In the genomic region with DNA sequence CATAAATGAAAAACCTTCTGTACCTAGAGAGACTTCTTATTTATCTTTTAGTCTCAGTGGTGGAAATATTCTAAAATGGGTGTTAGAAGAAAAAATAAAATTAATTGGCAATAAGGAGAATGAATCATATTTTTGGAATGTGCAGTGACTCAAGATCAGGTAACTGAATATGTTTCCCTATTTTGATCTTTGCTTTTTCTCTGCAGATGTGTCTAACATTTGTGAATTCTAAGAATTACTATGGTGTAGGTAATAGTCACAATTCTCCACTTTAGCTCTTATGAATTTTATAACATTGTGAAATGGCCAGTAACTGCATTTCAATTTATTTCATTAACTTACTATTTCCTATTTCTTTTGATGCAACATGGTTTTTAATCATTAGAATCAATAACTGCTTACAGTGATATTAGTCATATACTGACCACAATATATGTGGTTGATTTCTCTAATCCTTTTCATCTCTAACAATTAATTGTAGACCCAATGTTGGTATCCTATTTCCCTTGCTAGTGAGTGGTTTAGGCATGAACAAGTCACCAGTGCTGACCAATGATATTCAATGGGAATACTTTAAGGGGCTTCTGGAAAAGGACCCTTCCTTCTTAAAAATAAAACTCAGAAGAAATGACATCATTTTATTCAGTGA, we compare ENCODE assay signal across 26 cellular contexts.
A peak's percentile ranks its signal among the peaks of the same experiment; 100 is the strongest.
DNase-seq lines count a peak whose midpoint lies in the region; ATAC-seq and TF ChIP-seq lines count a peak whose summit lies in the region.
"Had no signal": no experiment of that assay in that cellular context is flagged by ENCODE, and none has a peak within 500 bp of the region (broad histone marks: within the 10 kb centered on the region; RNA-seq: fewer than 3 reads in every experiment).

No MANE protein-coding gene starts in this region.

- dilution Hi-C loops in mammary epithelial cell (cut with HindIII; ENCODE audit: low sequenced_read_pairs): no loop called here

- TF ChIP-seq CTCF in mammary epithelial cell (conservative IDR thresholded peaks at IDR 0.05 in 1 of 2, IDR thresholded peaks at IDR 0.05 in 1 of 2; ENCODE audit: extremely low read depth in 1 of 2, insufficient read depth in 1 of 2, low read depth in 1 of 2, low read length in 2 of 2) (no peak), upper lobe of right lung (IDR thresholded peaks at IDR 0.05) (no peak)

- H3K36me3 ChIP-seq in mammary epithelial cell (ENCODE audit: insufficient read depth, low read length) (no peaks in the 10 kb centered on the region), upper lobe of right lung (no peaks in the 10 kb centered on the region)

- in situ Hi-C loops in mammary epithelial cell (cut with MboI; ENCODE audit: low sequenced_read_pairs in 2 of 2): no loop called here

- H3K4me1 ChIP-seq in mammary epithelial cell (ENCODE audit: insufficient read depth, low read length): peaks cover 7% of the 10 kb centered on the region
- no peaks in the 10 kb centered on the region for H3K4me1 ChIP-seq in upper lobe of right lung

- no peak for ATAC-seq in upper lobe of right lung
- ATAC-seq: K562 had no signal

- no peaks in the 10 kb centered on the region for H3K27me3 ChIP-seq in mammary epithelial cell (ENCODE audit: insufficient read depth, low read length)
- H3K27me3 ChIP-seq in upper lobe of right lung: no peaks in the 10 kb centered on the region

- H3K27ac ChIP-seq in mammary epithelial cell (ENCODE audit: insufficient read depth, low read depth, low read length): no peak overlapping the region
- no peak overlapping the region for H3K27ac ChIP-seq in upper lobe of right lung
- H3K27ac ChIP-seq: C4-2B, GM23248, PC-9, SK-N-MC had no signal

- CTCF ChIA-PET in mammary epithelial cell (lab: Charles Lee; ENCODE audit: low non-redundant PET): no interaction called here
- CTCF ChIA-PET in HEK293T (lab: Yijun Ruan, JAX): no interaction called here

- H3K79me2 ChIP-seq in mammary epithelial cell (ENCODE audit: insufficient read depth, low read length): no peaks in the 10 kb centered on the region

- H3K4me2 ChIP-seq in mammary epithelial cell (ENCODE audit: insufficient read depth, low read depth, low read length): peak overlapping the region; percentile 46
- H3K4me2 ChIP-seq: PC-9 had no signal

- H3K9ac ChIP-seq in mammary epithelial cell (ENCODE audit: insufficient read depth, low read length): no peak overlapping the region
- H3K9ac ChIP-seq: GM23248 had no signal

- no TSS peak for BruUV-seq in mammary epithelial cell (replicated peaks; lab: Mats Ljungman, UMichigan)

- H3K4me3 ChIP-seq in mammary epithelial cell (replicated peaks in 1 of 3; ENCODE audit: insufficient read depth in 1 of 3, low read depth in 2 of 3, low read length in 3 of 3) (no peak overlapping the region), upper lobe of right lung (no peak overlapping the region)
- H3K4me3 ChIP-seq: GM23248, K562, PC-9, SK-N-MC had no signal

- no peaks in the 10 kb centered on the region for H3K9me3 ChIP-seq in mammary epithelial cell (replicated peaks; ENCODE audit: insufficient read depth, low read length)
- H3K9me3 ChIP-seq in upper lobe of right lung: no peaks in the 10 kb centered on the region

- H2AFZ ChIP-seq in mammary epithelial cell (ENCODE audit: low read depth, low read length): no peak overlapping the region
- H2AFZ ChIP-seq: GM23248, PC-9 had no signal

- POLR2A ChIA-PET in HEK293T (lab: Yijun Ruan, JAX): no interaction called here

- H4K20me1 ChIP-seq in mammary epithelial cell (ENCODE audit: insufficient read depth, low read length): no peaks in the 10 kb centered on the region

- DNase-seq in HCEC 1CT (peak; percentile 2), M059J (ENCODE audit: low read depth) (peak; percentile 6), mammary epithelial cell (peak; percentile 37), kidney tubule cell (ENCODE audit: low spot score) (peak; percentile 19), upper lobe of right lung (no peak), HEK293T (ENCODE audit: extremely low spot score) (no peak)
- no peak for DNase-seq in stimulated activated naive CD4-positive, alpha-beta T cell (lab: John Stamatoyannopoulos, UW)
- DNase-seq: CD8-positive, alpha-beta memory T cell; DMS79 treated with DMSO at 0.1 percent for 48 hours; GM23248; H7; Kasumi-1; NCI-H1048; NCI-H1417; NCI-H1694; NCI-H2029 treated with DMSO at 0.1 percent for 48 hours; NCI-H446 treated with DMSO at 0.1 percent for 48 hours; NCI-H526; NCI-H82; NK-92 treated with Interleukin-12 subunit alpha and Interleukin-12 subunit beta, amount 100 ng/mL, for 24 hours; PC-9; RPMI8226; SIG-M5 had no signal

- intact Hi-C loops in mammary epithelial cell (cut with micrococcal nuclease): loop anchor here (10.0 kb wide), 1 partner anchor 1006 kb away; the partner anchor contains the start of gene ZNF608
- intact Hi-C loops in upper lobe of right lung (cut with DNase I): no loop called here

TF ChIP-seq in HEK293T, 16 proteins besides CTCF, POLR2A, EP300 and RAD21:
- TF ChIP-seq HDGF (IDR thresholded peaks at IDR 0.05; ENCODE audit: borderline replicate concordance) (no peak), FOXK2 (IDR thresholded peaks at IDR 0.05) (no peak), ELF4 (IDR thresholded peaks at IDR 0.05) (no peak), BHLHE40 (IDR thresholded peaks at IDR 0.05; ENCODE audit: borderline replicate concordance) (no peak), TARDBP (IDR thresholded peaks at IDR 0.05) (no peak), PKNOX1 (IDR thresholded peaks at IDR 0.05) (no peak), SUZ12 (IDR thresholded peaks at IDR 0.05) (no peak), LEF1 (IDR thresholded peaks at IDR 0.05; ENCODE audit: borderline replicate concordance) (no peak), FOXM1 (IDR thresholded peaks at IDR 0.05; ENCODE audit: borderline replicate concordance) (no peak)

Comparison
In these comparisons a context has a peak if more than half of its experiments do, and no peak if none do; other contexts are left out.
1. DNase-seq: peak in HCEC 1CT (single experiment), M059J (single experiment), mammary epithelial cell (single experiment) and kidney tubule cell (single experiment); none in upper lobe of right lung (single experiment), HEK293T (single experiment) and stimulated activated naive CD4-positive, alpha-beta T cell (0 of 6).